In the genomic region with DNA sequence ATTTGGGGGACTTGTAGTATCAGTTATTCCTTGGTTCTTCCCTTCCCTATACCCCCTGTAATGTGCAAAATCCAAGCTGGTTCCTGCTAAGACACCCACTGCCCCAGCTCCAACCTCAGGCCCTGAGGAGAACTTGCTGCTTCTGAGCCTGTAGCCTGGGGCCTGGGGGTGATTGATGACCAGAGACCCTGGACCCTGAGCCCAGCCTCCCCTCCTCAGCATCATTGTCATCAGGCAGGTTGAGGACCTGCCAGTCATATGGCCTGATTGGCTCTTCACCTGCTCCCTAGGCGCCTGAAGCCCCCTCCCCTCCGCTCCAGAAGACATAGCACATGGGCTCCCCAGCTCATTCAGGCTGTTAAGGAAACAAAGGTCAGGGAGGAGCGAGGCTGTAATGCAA, we compare ENCODE assay signal across 19 cellular contexts.
DNase-seq lines count a peak whose midpoint lies in the region; ATAC-seq and TF ChIP-seq lines count a peak whose summit lies in the region.
"Had no signal": no experiment of that assay in that cellular context is flagged by ENCODE, and none has a peak within 500 bp of the region (broad histone marks: within the 10 kb centered on the region; RNA-seq: fewer than 3 reads in every experiment).

No MANE protein-coding gene starts in this region.

- TF ChIP-seq CTCF in RWPE1 (conservative IDR thresholded peaks at IDR 0.05; ENCODE audit: low read depth) (no peak), lower lobe of right lung (IDR thresholded peaks at IDR 0.05) (no peak), breast epithelium (IDR thresholded peaks at IDR 0.05) (no peak)

- H3K4me1 ChIP-seq in lower lobe of right lung = peaks cover 14% of the 10 kb centered on the region
- no peaks in the 10 kb centered on the region for H3K4me1 ChIP-seq in breast epithelium
- H3K4me1 ChIP-seq: psoas muscle, uterus had no signal

- CTCF ChIA-PET in RWPE1 (lab: Yijun Ruan, JAX) = no interaction called here

- no peaks in the 10 kb centered on the region for H3K36me3 Mint-ChIP-seq in stimulated activated naive CD8-positive, alpha-beta T cell treated with anti-CD3 and anti-CD28 coated beads, Interleukin-15, Interleukin-2, amounts not matched to agents 100 ng/mL and 50 ng/mL, for 24 hours (ENCODE audit: low read depth)
- H3K36me3 Mint-ChIP-seq in immature natural killer cell = peaks cover 0 to 5% (median 0%) of the 10 kb centered on the region in 3 donors
- H3K36me3 Mint-ChIP-seq: activated naive CD8-positive, alpha-beta T cell treated with anti-CD3 and anti-CD28 coated beads for 36 hours had no signal

- no peaks in the 10 kb centered on the region for H3K27me3 ChIP-seq in lower lobe of right lung (ENCODE audit: low read depth)
- no peaks in the 10 kb centered on the region for H3K27me3 ChIP-seq in breast epithelium
- H3K27me3 ChIP-seq: uterus had no signal

- POLR2A ChIA-PET in RWPE1 (lab: Yijun Ruan, JAX; ENCODE audit: low non-redundant PET) = interaction anchor here (0.7 kb wide), 1 partner anchor 220 kb away, joined by 7 read pairs; no protein-coding TSS in a partner anchor

- H3K4me3 Mint-ChIP-seq in stimulated activated naive CD8-positive, alpha-beta T cell treated with anti-CD3 and anti-CD28 coated beads, Interleukin-15, Interleukin-2, amounts not matched to agents 100 ng/mL and 50 ng/mL, for 24 hours = no peak overlapping the region
- H3K4me3 Mint-ChIP-seq in immature natural killer cell = peak overlapping the region in 4 of 5 donors; percentile 17 to 74 (median 54)
- H3K4me3 Mint-ChIP-seq: activated naive CD8-positive, alpha-beta T cell treated with anti-CD3 and anti-CD28 coated beads for 36 hours had no signal

- TF ChIP-seq POLR2A in breast epithelium (IDR thresholded peaks at IDR 0.05) = no peak

- no peaks in the 10 kb centered on the region for H3K27me3 Mint-ChIP-seq in stimulated activated naive CD8-positive, alpha-beta T cell treated with anti-CD3 and anti-CD28 coated beads, Interleukin-15, Interleukin-2, amounts not matched to agents 100 ng/mL and 50 ng/mL, for 24 hours
- H3K27me3 Mint-ChIP-seq in immature natural killer cell (ENCODE audit: low read depth in 3 of 3) = peaks cover 7 to 11% (median 11%) of the 10 kb centered on the region in 3 donors
- H3K27me3 Mint-ChIP-seq: activated naive CD8-positive, alpha-beta T cell treated with anti-CD3 and anti-CD28 coated beads for 36 hours had no signal

- no peaks in the 10 kb centered on the region for H3K9me3 ChIP-seq in lower lobe of right lung
- H3K9me3 ChIP-seq in breast epithelium = peaks cover 4% of the 10 kb centered on the region in 2 donors
- H3K9me3 ChIP-seq: psoas muscle, thoracic aorta, uterus had no signal

- no peak for DNase-seq in stimulated activated naive CD8-positive, alpha-beta T cell treated with anti-CD3 and anti-CD28 coated beads, Interleukin-15, Interleukin-2, amounts not matched to agents 100 U/mL and 50 U/mL, for 24 hours
- DNase-seq in RWPE1 (ENCODE audit: low spot score) (no peak), immature natural killer cell (no peak), lower lobe of right lung (no peak), breast epithelium (ENCODE audit: low spot score in 2 of 2) (no peak)
- DNase-seq: activated naive CD8-positive, alpha-beta T cell treated with anti-CD3 and anti-CD28 coated beads for 36 hours; cerebellar nuclear complex; EL; GOT3; NCI-H1694; psoas muscle; stimulated activated naive CD4-positive, alpha-beta T cell; SW 1271; uterus had no signal

- no peak overlapping the region for H3K4me3 ChIP-seq in lower lobe of right lung
- no peak overlapping the region for H3K4me3 ChIP-seq in breast epithelium
- H3K4me3 ChIP-seq: psoas muscle, thoracic aorta, uterus had no signal

- peak overlapping the region; percentile 71 for H3K27ac Mint-ChIP-seq in stimulated activated naive CD8-positive, alpha-beta T cell treated with anti-CD3 and anti-CD28 coated beads, Interleukin-15, Interleukin-2, amounts not matched to agents 100 ng/mL and 50 ng/mL, for 24 hours
- peak overlapping the region; percentile 92 to 100 (median 99) for H3K27ac Mint-ChIP-seq in immature natural killer cell
- H3K27ac Mint-ChIP-seq: activated naive CD8-positive, alpha-beta T cell treated with anti-CD3 and anti-CD28 coated beads for 36 hours had no signal

- intact Hi-C loops in lower lobe of right lung (cut with DNase I) = no loop called here
- intact Hi-C loops in breast epithelium (cut with DNase I; ENCODE audit: low total_unique reads) = no loop called here

- no peak for ATAC-seq in stimulated activated naive CD8-positive, alpha-beta T cell treated with anti-CD3 and anti-CD28 coated beads, Interleukin-15, Interleukin-2, amounts not matched to agents 100 U/mL and 50 U/mL, for 24 hours
- no peak for ATAC-seq in GM19395 (IDR thresholded peaks at IDR 0.05; ENCODE audit: unreplicated experiment)
- no peak for ATAC-seq in lower lobe of right lung
- ATAC-seq: psoas muscle, Right ventricle myocardium inferior had no signal

- no peaks in the 10 kb centered on the region for H3K9me3 Mint-ChIP-seq in stimulated activated naive CD8-positive, alpha-beta T cell treated with anti-CD3 and anti-CD28 coated beads, Interleukin-15, Interleukin-2, amounts not matched to agents 100 ng/mL and 50 ng/mL, for 24 hours
- no peaks in the 10 kb centered on the region for H3K9me3 Mint-ChIP-seq in immature natural killer cell
- H3K9me3 Mint-ChIP-seq: activated naive CD8-positive, alpha-beta T cell treated with anti-CD3 and anti-CD28 coated beads for 36 hours had no signal

- no peaks in the 10 kb centered on the region for H3K36me3 ChIP-seq in lower lobe of right lung
- H3K36me3 ChIP-seq in breast epithelium = no peaks in the 10 kb centered on the region
- H3K36me3 ChIP-seq: thoracic aorta, uterus had no signal

- H3K27ac ChIP-seq in RWPE1 (peak overlapping the region; percentile 91), lower lobe of right lung (no peak overlapping the region), breast epithelium (no peak overlapping the region)
- H3K27ac ChIP-seq: C4-2B, psoas muscle, thoracic aorta, uterus had no signal

- H3K4me1 Mint-ChIP-seq in stimulated activated naive CD8-positive, alpha-beta T cell treated with anti-CD3 and anti-CD28 coated beads, Interleukin-15, Interleukin-2, amounts not matched to agents 100 ng/mL and 50 ng/mL, for 24 hours (ENCODE audit: low read depth) = peaks cover 66% of the 10 kb centered on the region
- peaks cover 60 to 75% of the 10 kb centered on the region in 2 donors for H3K4me1 Mint-ChIP-seq in immature natural killer cell
